2 cellular contexts compared by ENCODE assay signal in genomic region chr2:27073782-27074181, GRCh38.
TF ChIP-seq lines count a peak whose summit lies in the region.

No MANE protein-coding gene starts in this region.

TF ChIP-seq in SK-N-SH, 30 proteins besides CTCF, POLR2A, EP300 and RAD21:
- TF ChIP-seq, protein P1, sequence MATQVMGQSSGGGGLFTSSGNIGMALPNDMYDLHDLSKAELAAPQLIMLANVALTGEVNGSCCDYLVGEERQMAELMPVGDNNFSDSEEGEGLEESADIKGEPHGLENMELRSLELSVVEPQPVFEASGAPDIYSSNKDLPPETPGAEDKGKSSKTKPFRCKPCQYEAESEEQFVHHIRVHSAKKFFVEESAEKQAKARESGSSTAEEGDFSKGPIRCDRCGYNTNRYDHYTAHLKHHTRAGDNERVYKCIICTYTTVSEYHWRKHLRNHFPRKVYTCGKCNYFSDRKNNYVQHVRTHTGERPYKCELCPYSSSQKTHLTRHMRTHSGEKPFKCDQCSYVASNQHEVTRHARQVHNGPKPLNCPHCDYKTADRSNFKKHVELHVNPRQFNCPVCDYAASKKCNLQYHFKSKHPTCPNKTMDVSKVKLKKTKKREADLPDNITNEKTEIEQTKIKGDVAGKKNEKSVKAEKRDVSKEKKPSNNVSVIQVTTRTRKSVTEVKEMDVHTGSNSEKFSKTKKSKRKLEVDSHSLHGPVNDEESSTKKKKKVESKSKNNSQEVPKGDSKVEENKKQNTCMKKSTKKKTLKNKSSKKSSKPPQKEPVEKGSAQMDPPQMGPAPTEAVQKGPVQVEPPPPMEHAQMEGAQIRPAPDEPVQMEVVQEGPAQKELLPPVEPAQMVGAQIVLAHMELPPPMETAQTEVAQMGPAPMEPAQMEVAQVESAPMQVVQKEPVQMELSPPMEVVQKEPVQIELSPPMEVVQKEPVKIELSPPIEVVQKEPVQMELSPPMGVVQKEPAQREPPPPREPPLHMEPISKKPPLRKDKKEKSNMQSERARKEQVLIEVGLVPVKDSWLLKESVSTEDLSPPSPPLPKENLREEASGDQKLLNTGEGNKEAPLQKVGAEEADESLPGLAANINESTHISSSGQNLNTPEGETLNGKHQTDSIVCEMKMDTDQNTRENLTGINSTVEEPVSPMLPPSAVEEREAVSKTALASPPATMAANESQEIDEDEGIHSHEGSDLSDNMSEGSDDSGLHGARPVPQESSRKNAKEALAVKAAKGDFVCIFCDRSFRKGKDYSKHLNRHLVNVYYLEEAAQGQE (IDR thresholded peaks at IDR 0.05; ENCODE audit: low read depth, low read length): no peak
- no peak for TF ChIP-seq USF2 (IDR thresholded peaks at IDR 0.05; ENCODE audit: borderline replicate concordance, low read depth, low read length)

TF ChIP-seq in SK-N-SH treated with all-trans-retinoic acid at 6 μM for 48 hours, 23 proteins besides CTCF, POLR2A, EP300 and RAD21 (continued from another document):
- TF ChIP-seq, protein P2, sequence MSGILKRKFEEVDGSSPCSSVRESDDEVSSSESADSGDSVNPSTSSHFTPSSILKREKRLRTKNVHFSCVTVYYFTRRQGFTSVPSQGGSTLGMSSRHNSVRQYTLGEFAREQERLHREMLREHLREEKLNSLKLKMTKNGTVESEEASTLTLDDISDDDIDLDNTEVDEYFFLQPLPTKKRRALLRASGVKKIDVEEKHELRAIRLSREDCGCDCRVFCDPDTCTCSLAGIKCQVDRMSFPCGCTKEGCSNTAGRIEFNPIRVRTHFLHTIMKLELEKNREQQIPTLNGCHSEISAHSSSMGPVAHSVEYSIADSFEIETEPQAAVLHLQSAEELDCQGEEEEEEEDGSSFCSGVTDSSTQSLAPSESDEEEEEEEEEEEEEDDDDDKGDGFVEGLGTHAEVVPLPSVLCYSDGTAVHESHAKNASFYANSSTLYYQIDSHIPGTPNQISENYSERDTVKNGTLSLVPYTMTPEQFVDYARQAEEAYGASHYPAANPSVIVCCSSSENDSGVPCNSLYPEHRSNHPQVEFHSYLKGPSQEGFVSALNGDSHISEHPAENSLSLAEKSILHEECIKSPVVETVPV (CRISPR knock-in tag; IDR thresholded peaks at IDR 0.05): no peak
- TF ChIP-seq ZNF565 (CRISPR knock-in tag; conservative IDR thresholded peaks at IDR 0.05; ENCODE audit: low read depth): no peak
- TF ChIP-seq, protein P3, sequence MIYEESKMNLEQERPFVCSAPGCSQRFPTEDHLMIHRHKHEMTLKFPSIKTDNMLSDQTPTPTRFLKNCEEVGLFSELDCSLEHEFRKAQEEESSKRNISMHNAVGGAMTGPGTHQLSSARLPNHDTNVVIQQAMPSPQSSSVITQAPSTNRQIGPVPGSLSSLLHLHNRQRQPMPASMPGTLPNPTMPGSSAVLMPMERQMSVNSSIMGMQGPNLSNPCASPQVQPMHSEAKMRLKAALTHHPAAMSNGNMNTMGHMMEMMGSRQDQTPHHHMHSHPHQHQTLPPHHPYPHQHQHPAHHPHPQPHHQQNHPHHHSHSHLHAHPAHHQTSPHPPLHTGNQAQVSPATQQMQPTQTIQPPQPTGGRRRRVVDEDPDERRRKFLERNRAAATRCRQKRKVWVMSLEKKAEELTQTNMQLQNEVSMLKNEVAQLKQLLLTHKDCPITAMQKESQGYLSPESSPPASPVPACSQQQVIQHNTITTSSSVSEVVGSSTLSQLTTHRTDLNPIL (CRISPR knock-in tag; IDR thresholded peaks at IDR 0.05; ENCODE audit: low read depth): no peak
- TF ChIP-seq PATZ1 (CRISPR knock-in tag; IDR thresholded peaks at IDR 0.05; ENCODE audit: borderline replicate concordance): no peak
- TF ChIP-seq BACH2 (CRISPR knock-in tag; IDR thresholded peaks at IDR 0.05; ENCODE audit: borderline replicate concordance): no peak
- TF ChIP-seq, protein P4, sequence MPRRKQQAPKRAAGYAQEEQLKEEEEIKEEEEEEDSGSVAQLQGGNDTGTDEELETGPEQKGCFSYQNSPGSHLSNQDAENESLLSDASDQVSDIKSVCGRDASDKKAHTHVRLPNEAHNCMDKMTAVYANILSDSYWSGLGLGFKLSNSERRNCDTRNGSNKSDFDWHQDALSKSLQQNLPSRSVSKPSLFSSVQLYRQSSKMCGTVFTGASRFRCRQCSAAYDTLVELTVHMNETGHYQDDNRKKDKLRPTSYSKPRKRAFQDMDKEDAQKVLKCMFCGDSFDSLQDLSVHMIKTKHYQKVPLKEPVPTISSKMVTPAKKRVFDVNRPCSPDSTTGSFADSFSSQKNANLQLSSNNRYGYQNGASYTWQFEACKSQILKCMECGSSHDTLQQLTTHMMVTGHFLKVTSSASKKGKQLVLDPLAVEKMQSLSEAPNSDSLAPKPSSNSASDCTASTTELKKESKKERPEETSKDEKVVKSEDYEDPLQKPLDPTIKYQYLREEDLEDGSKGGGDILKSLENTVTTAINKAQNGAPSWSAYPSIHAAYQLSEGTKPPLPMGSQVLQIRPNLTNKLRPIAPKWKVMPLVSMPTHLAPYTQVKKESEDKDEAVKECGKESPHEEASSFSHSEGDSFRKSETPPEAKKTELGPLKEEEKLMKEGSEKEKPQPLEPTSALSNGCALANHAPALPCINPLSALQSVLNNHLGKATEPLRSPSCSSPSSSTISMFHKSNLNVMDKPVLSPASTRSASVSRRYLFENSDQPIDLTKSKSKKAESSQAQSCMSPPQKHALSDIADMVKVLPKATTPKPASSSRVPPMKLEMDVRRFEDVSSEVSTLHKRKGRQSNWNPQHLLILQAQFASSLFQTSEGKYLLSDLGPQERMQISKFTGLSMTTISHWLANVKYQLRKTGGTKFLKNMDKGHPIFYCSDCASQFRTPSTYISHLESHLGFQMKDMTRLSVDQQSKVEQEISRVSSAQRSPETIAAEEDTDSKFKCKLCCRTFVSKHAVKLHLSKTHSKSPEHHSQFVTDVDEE (CRISPR knock-in tag; IDR thresholded peaks at IDR 0.05): no peak
- TF ChIP-seq OSR1 (CRISPR knock-in tag; IDR thresholded peaks at IDR 0.05): no peak
- TF ChIP-seq TOX (CRISPR knock-in tag; IDR thresholded peaks at IDR 0.05; ENCODE audit: borderline replicate concordance): no peak
- no peak for TF ChIP-seq POU6F1 (CRISPR knock-in tag; IDR thresholded peaks at IDR 0.05; ENCODE audit: borderline replicate concordance, low read depth)
